In genomic region chr14:50056457-50056856, GRCh38 we compare ENCODE assay signal across 18 cellular contexts. TPM values are rescaled to one million over a fixed set of nuclear protein-coding genes. Genes with fewer than 3 reads are reported as not detected.
A peak's percentile ranks its signal among the peaks of the same experiment; 100 is the strongest.
DNase-seq lines count a peak whose midpoint lies in the region; ATAC-seq, FAIRE-seq and TF ChIP-seq lines count a peak whose summit lies in the region.
"Had no signal": no experiment of that assay in that cellular context is flagged by ENCODE, and none has a peak within 500 bp of the region (broad histone marks: within the 10 kb centered on the region; RNA-seq: fewer than 3 reads in every experiment).

No MANE protein-coding gene starts in this region.

- CTCF ChIA-PET in Panc1 (lab: Charles Lee): no interaction called here

- POLR2A ChIA-PET in Panc1 (lab: Charles Lee): no interaction called here

- H3K9me3 ChIP-seq in Panc1 (ENCODE audit: control insufficient read depth, insufficient read depth, low read depth, low read length) (no peaks in the 10 kb centered on the region), kidney (ENCODE audit: control insufficient read depth in 1 of 2, low read length in 2 of 2) (no peaks in the 10 kb centered on the region)
- H3K9me3 ChIP-seq: heart left ventricle had no signal

- peaks cover 24% of the 10 kb centered on the region for H3K4me1 ChIP-seq in Panc1 (ENCODE audit: control insufficient read depth, insufficient read depth, low read length)
- peaks cover 12 to 17% of the 10 kb centered on the region in 2 donors for H3K4me1 ChIP-seq in kidney (ENCODE audit: control insufficient read depth in 1 of 2, insufficient read depth in 1 of 2, low read depth in 1 of 2, low read length in 2 of 2)

- H3K4me3 ChIP-seq in Panc1 (ENCODE audit: low read depth in 2 of 2, low read length in 2 of 2): no peak overlapping the region
- no peak overlapping the region for H3K4me3 ChIP-seq in kidney (ENCODE audit: low read length in 2 of 2)
- H3K4me3 ChIP-seq: heart left ventricle had no signal

- FAIRE-seq in kidney (lab: Jason Lieb, UNC): no peak

- peak overlapping the region; percentile 45; the same call in 1 of the 2 replicates for H3K27ac ChIP-seq in Panc1 (ENCODE audit: low read length)
- no peak overlapping the region for H3K27ac ChIP-seq in kidney (ENCODE audit: low read depth in 2 of 2, low read length in 2 of 2)
- H3K27ac ChIP-seq: C4-2B, HL-60 had no signal

- intact Hi-C loops in Panc1 (cut with micrococcal nuclease; ENCODE audit: unreplicated experiment): no loop called here
- intact Hi-C loops in kidney (cut with DNase I): no loop called here

- no peaks in the 10 kb centered on the region for H3K27me3 Mint-ChIP-seq in activated T-cell treated with anti-CD3 and anti-CD28 coated beads, Interleukin-2, amount 50 U/mL, for 24 hours
- no peaks in the 10 kb centered on the region for H3K27me3 Mint-ChIP-seq in activated T-cell treated with anti-CD3 and anti-CD28 coated beads, Interleukin-2, amount 50 U/mL, for 4 hours (ENCODE audit: low read depth)
- H3K27me3 Mint-ChIP-seq: activated naive CD8-positive, alpha-beta T cell treated with anti-CD3 and anti-CD28 coated beads, Interleukin-2, amount 10 ng/mL, durations not matched to agents 7 days and 5 days had no signal

- no peak for TF ChIP-seq CTCF in Panc1 (IDR thresholded peaks at IDR 0.05)
- TF ChIP-seq CTCF in kidney (IDR thresholded peaks at IDR 0.05; ENCODE audit: borderline replicate concordance, extremely low read depth, insufficient read depth): no peak

- H3K4me1 Mint-ChIP-seq in activated T-cell treated with anti-CD3 and anti-CD28 coated beads, Interleukin-2, amount 50 U/mL, for 24 hours (ENCODE audit: low read depth): peaks cover 54% of the 10 kb centered on the region
- peaks cover 51% of the 10 kb centered on the region for H3K4me1 Mint-ChIP-seq in activated T-cell treated with anti-CD3 and anti-CD28 coated beads, Interleukin-2, amount 50 U/mL, for 4 hours (ENCODE audit: low read depth)
- peaks cover 60% of the 10 kb centered on the region for H3K4me1 Mint-ChIP-seq in stimulated activated effector memory CD8-positive, alpha-beta T cell treated with anti-CD3 and anti-CD28 coated beads, Interleukin-12 subunit alpha, Interleukin-12 subunit beta, amount 100 ng/mL, for 72 hours

- H3K4me3 Mint-ChIP-seq in activated T-cell treated with anti-CD3 and anti-CD28 coated beads, Interleukin-2, amount 50 U/mL, for 24 hours: no peak overlapping the region
- no peak overlapping the region for H3K4me3 Mint-ChIP-seq in activated T-cell treated with anti-CD3 and anti-CD28 coated beads, Interleukin-2, amount 50 U/mL, for 4 hours
- no peak overlapping the region for H3K4me3 Mint-ChIP-seq in stimulated activated effector memory CD8-positive, alpha-beta T cell treated with anti-CD3 and anti-CD28 coated beads, Interleukin-12 subunit alpha, Interleukin-12 subunit beta, amount 100 ng/mL, for 72 hours
- H3K4me3 Mint-ChIP-seq: activated naive CD8-positive, alpha-beta T cell treated with anti-CD3 and anti-CD28 coated beads, Interleukin-2, amount 10 ng/mL, durations not matched to agents 7 days and 5 days; activated T-helper 1 cell treated with anti-CD3 and anti-CD28 coated beads, Interleukin-12 subunit alpha, Interleukin-12 subunit beta, Interleukin-2, Interleukin-4 antibody, amounts not matched to agents 30 ng/mL and 10 ng/mL and 1 ng/mL, durations not matched to agents 14 hours and 24 hours and 36 hours had no signal

- H3K36me3 Mint-ChIP-seq in activated T-cell treated with anti-CD3 and anti-CD28 coated beads, Interleukin-2, amount 50 U/mL, for 24 hours (ENCODE audit: low read depth): peaks cover 4% of the 10 kb centered on the region
- peaks cover 5% of the 10 kb centered on the region for H3K36me3 Mint-ChIP-seq in activated T-cell treated with anti-CD3 and anti-CD28 coated beads, Interleukin-2, amount 50 U/mL, for 4 hours (ENCODE audit: insufficient read depth)
- peaks cover 32% of the 10 kb centered on the region for H3K36me3 Mint-ChIP-seq in stimulated activated effector memory CD8-positive, alpha-beta T cell treated with anti-CD3 and anti-CD28 coated beads, Interleukin-12 subunit alpha, Interleukin-12 subunit beta, amount 100 ng/mL, for 72 hours

- in situ Hi-C loops in Panc1 (cut with HindIII; ENCODE audit: low pct_unique_long_range_greater_than_20kb, low sequenced_read_pairs): no loop called here

- H3K9ac ChIP-seq in kidney (ENCODE audit: low read length in 2 of 2): no peak overlapping the region

- H3K27ac Mint-ChIP-seq in activated T-cell treated with anti-CD3 and anti-CD28 coated beads, Interleukin-2, amount 50 U/mL, for 24 hours: no peak overlapping the region
- peak overlapping the region; percentile 85 for H3K27ac Mint-ChIP-seq in stimulated activated effector memory CD8-positive, alpha-beta T cell treated with anti-CD3 and anti-CD28 coated beads, Interleukin-12 subunit alpha, Interleukin-12 subunit beta, amount 100 ng/mL, for 72 hours
- H3K27ac Mint-ChIP-seq: activated T-helper 1 cell treated with anti-CD3 and anti-CD28 coated beads, Interleukin-12 subunit alpha, Interleukin-12 subunit beta, Interleukin-2, Interleukin-4 antibody, amounts not matched to agents 30 ng/mL and 10 ng/mL and 1 ng/mL, durations not matched to agents 14 hours and 24 hours and 36 hours had no signal

- peak; percentile 26 for DNase-seq in activated T-cell treated with anti-CD3 and anti-CD28 coated beads, Interleukin-2, amount 50 U/mL, for 24 hours
- DNase-seq in activated T-cell treated with anti-CD3 and anti-CD28 coated beads, Interleukin-2, amount 50 U/mL, for 4 hours: no peak
- DNase-seq in Panc1 (ENCODE audit: low read depth, low spot score): no peak
- DNase-seq in kidney: peak; percentile 46
- no peak for DNase-seq in stimulated activated effector memory CD8-positive, alpha-beta T cell treated with anti-CD3 and anti-CD28 coated beads, Interleukin-12 subunit alpha, Interleukin-12 subunit beta, amount 100 ng/mL, for 72 hours (ENCODE audit: low spot score in 2 of 2)
- no peak for DNase-seq in NCI-H2196 (lab: John Stamatoyannopoulos, UW; ENCODE audit: unreplicated experiment)
- no peak for DNase-seq in NCI-H748 (lab: John Stamatoyannopoulos, UW; ENCODE audit: unreplicated experiment)
- DNase-seq in NCI-H2081 treated with DMSO at 0.1 percent for 48 hours (lab: John Stamatoyannopoulos, UW): no peak
- DNase-seq: activated CD8-positive, alpha-beta memory T cell treated with anti-CD3 and anti-CD28 coated beads for 24 hours; activated naive CD8-positive, alpha-beta T cell treated with anti-CD3 and anti-CD28 coated beads, Interleukin-2, amount 10 ng/mL, durations not matched to agents 7 days and 5 days; GF-D8; MM.1S; T-helper 9 cell had no signal

- no peaks in the 10 kb centered on the region for H3K9me3 Mint-ChIP-seq in activated T-cell treated with anti-CD3 and anti-CD28 coated beads, Interleukin-2, amount 50 U/mL, for 24 hours
- no peaks in the 10 kb centered on the region for H3K9me3 Mint-ChIP-seq in activated T-cell treated with anti-CD3 and anti-CD28 coated beads, Interleukin-2, amount 50 U/mL, for 4 hours
- no peaks in the 10 kb centered on the region for H3K9me3 Mint-ChIP-seq in stimulated activated effector memory CD8-positive, alpha-beta T cell treated with anti-CD3 and anti-CD28 coated beads, Interleukin-12 subunit alpha, Interleukin-12 subunit beta, amount 100 ng/mL, for 72 hours
- H3K9me3 Mint-ChIP-seq: activated T-helper 1 cell treated with anti-CD3 and anti-CD28 coated beads, Interleukin-12 subunit alpha, Interleukin-12 subunit beta, Interleukin-2, Interleukin-4 antibody, amounts not matched to agents 30 ng/mL and 10 ng/mL and 1 ng/mL, durations not matched to agents 14 hours and 24 hours and 36 hours had no signal

- H3K36me3 ChIP-seq in Panc1 (ENCODE audit: control insufficient read depth, insufficient read depth, low read length): no peaks in the 10 kb centered on the region
- H3K36me3 ChIP-seq in kidney (ENCODE audit: control insufficient read depth in 1 of 2, insufficient read depth in 2 of 2, low read length in 2 of 2): no peaks in the 10 kb centered on the region
- H3K36me3 ChIP-seq: heart left ventricle had no signal

- H3K27me3 ChIP-seq in Panc1 (ENCODE audit: control insufficient read depth, insufficient read depth, low read length): no peaks in the 10 kb centered on the region
- H3K27me3 ChIP-seq: heart left ventricle had no signal

- BruUV-seq in Panc1 (replicated peaks; lab: Mats Ljungman, UMichigan): no TSS peak

- ATAC-seq in activated T-cell treated with anti-CD3 and anti-CD28 coated beads, Interleukin-2, amount 50 U/mL, for 4 hours: no peak
- ATAC-seq in Panc1: no peak
- ATAC-seq in stimulated activated effector memory CD8-positive, alpha-beta T cell treated with anti-CD3 and anti-CD28 coated beads, Interleukin-12 subunit alpha, Interleukin-12 subunit beta, amount 100 ng/mL, for 72 hours: no peak
- ATAC-seq: activated CD4-positive, CD25-positive, alpha-beta regulatory T cell treated with anti-CD3 and anti-CD28 coated beads, Interleukin-2, amount 50 U/mL, for 24 hours had no signal

RNA-seq across cellular contexts. Expression of gene VCPKMT, which starts 59.9 kb away (rescaled TPM):
- total RNA-seq in activated T-cell treated with anti-CD3 and anti-CD28 coated beads, Interleukin-2, amount 50 U/mL, for 4 hours: 10 to 100 TPM; 16.0 to 21.8 (median 19.4) TPM
- total RNA-seq in Panc1 (2021; ENCODE audit: unreplicated experiment) (6.1 TPM), kidney (8.3 TPM)
- 3.7 TPM for polyA plus RNA-seq in Panc1 (2012; ENCODE audit: insufficient read length)
- polyA plus RNA-seq in kidney (ENCODE audit: insufficient read depth, low read depth, low replicate concordance): 8.0 TPM

Comparison
In these comparisons a context has a peak if more than half of its experiments do, and no peak if none do; other contexts are left out.
1. DNase-seq: peak in activated T-cell treated with anti-CD3 and anti-CD28 coated beads, Interleukin-2, amount 50 U/mL, for 24 hours (single experiment) and kidney (single experiment); none in activated T-cell treated with anti-CD3 and anti-CD28 coated beads, Interleukin-2, amount 50 U/mL, for 4 hours (single experiment), Panc1 (single experiment), stimulated activated effector memory CD8-positive, alpha-beta T cell treated with anti-CD3 and anti-CD28 coated beads, Interleukin-12 subunit alpha, Interleukin-12 subunit beta, amount 100 ng/mL, for 72 hours (0 of 2), NCI-H2196 (single experiment), NCI-H748 (single experiment) and NCI-H2081 treated with DMSO at 0.1 percent for 48 hours (single experiment).